Comparison of ENCODE assay signal across 13 cellular contexts in genomic region chr7:28615091-28615490, GRCh38.
DNase-seq lines count a peak whose midpoint lies in the region; ATAC-seq and TF ChIP-seq lines count a peak whose summit lies in the region.
"Had no signal": no experiment of that assay in that cellular context is flagged by ENCODE, and none has a peak within 500 bp of the region (broad histone marks: within the 10 kb centered on the region; RNA-seq: fewer than 3 reads in every experiment).

No MANE protein-coding gene starts in this region.

- ATAC-seq in upper lobe of right lung (peak; percentile 39), GM18511 (IDR thresholded peaks at IDR 0.05; ENCODE audit: unreplicated experiment) (no peak)
- no peak for ATAC-seq in stimulated activated naive CD8-positive, alpha-beta T cell treated with anti-CD3 and anti-CD28 coated beads, Interleukin-15, amount 100 ng/mL, for 72 hours
- ATAC-seq: activated naive CD4-positive, alpha-beta T cell treated with anti-CD3 and anti-CD28 coated beads, Interleukin-2, amount 50 U/mL, for 72 hours had no signal

- H3K36me3 ChIP-seq in upper lobe of right lung (no peaks in the 10 kb centered on the region), esophagus squamous epithelium (no peaks in the 10 kb centered on the region)
- H3K36me3 ChIP-seq: thoracic aorta had no signal

- 80 to 84% methylated on average over 2 to 3 of the region's 4 CpGs for WGBS in esophagus squamous epithelium, 2 donors

- no peaks in the 10 kb centered on the region for H3K4me1 Mint-ChIP-seq in stimulated activated naive CD8-positive, alpha-beta T cell treated with anti-CD3 and anti-CD28 coated beads, Interleukin-15, amount 100 ng/mL, for 72 hours

- no peaks in the 10 kb centered on the region for H3K9me3 Mint-ChIP-seq in stimulated activated naive CD8-positive, alpha-beta T cell treated with anti-CD3 and anti-CD28 coated beads, Interleukin-15, amount 100 ng/mL, for 72 hours
- H3K9me3 Mint-ChIP-seq: activated naive CD4-positive, alpha-beta T cell treated with anti-CD3 and anti-CD28 coated beads, Interleukin-2, amount 50 U/mL, for 72 hours had no signal

- no peaks in the 10 kb centered on the region for H3K27me3 ChIP-seq in upper lobe of right lung
- peaks cover 0 to under 1% (median 0%) of the 10 kb centered on the region in 4 donors for H3K27me3 ChIP-seq in esophagus squamous epithelium

- TF ChIP-seq POLR2A in esophagus squamous epithelium (IDR thresholded peaks at IDR 0.05) = no peak

- H3K4me1 ChIP-seq in upper lobe of right lung = no peaks in the 10 kb centered on the region
- peaks cover 0 to 4% (median 0%) of the 10 kb centered on the region in 3 donors for H3K4me1 ChIP-seq in esophagus squamous epithelium

- DNase-seq in NCI-H82 (lab: John Stamatoyannopoulos, UW) = peak; percentile 27
- DNase-seq in NCI-H82 treated with DMSO at 0.1 percent for 48 hours (lab: John Stamatoyannopoulos, UW; ENCODE audit: unreplicated experiment) = no peak
- DNase-seq in NCI-H748 treated with DMSO at 0.1 percent for 48 hours (lab: John Stamatoyannopoulos, UW) = peak; percentile 20
- DNase-seq in foreskin fibroblast = no peak
- no peak for DNase-seq in upper lobe of right lung
- DNase-seq in stimulated activated naive CD8-positive, alpha-beta T cell treated with anti-CD3 and anti-CD28 coated beads, Interleukin-15, amount 100 ng/mL, for 72 hours = no peak
- no peak for DNase-seq in esophagus squamous epithelium (lab: John Stamatoyannopoulos, UW)
- DNase-seq: MV-4-11, occipital lobe, RPMI8226 had no signal

- intact Hi-C loops in upper lobe of right lung (cut with DNase I) = loop anchor here (10.0 kb wide), 1 partner anchor 220 kb away; no protein-coding TSS in a partner anchor
- intact Hi-C loops in esophagus squamous epithelium (cut with DNase I) = no loop called here

- H3K27me3 Mint-ChIP-seq in stimulated activated naive CD8-positive, alpha-beta T cell treated with anti-CD3 and anti-CD28 coated beads, Interleukin-15, amount 100 ng/mL, for 72 hours = no peaks in the 10 kb centered on the region

- H3K27ac ChIP-seq in upper lobe of right lung (no peak overlapping the region), esophagus squamous epithelium (no peak overlapping the region)
- H3K27ac ChIP-seq: thoracic aorta had no signal

- no peak overlapping the region for H3K4me3 ChIP-seq in foreskin fibroblast (ENCODE audit: low read depth in 1 of 2, low read length in 2 of 2)
- no peak overlapping the region for H3K4me3 ChIP-seq in upper lobe of right lung
- no peak overlapping the region for H3K4me3 ChIP-seq in esophagus squamous epithelium
- H3K4me3 ChIP-seq: thoracic aorta had no signal

- H3K4me3 Mint-ChIP-seq in stimulated activated naive CD8-positive, alpha-beta T cell treated with anti-CD3 and anti-CD28 coated beads, Interleukin-15, amount 100 ng/mL, for 72 hours = no peak overlapping the region

- H3K9me3 ChIP-seq in upper lobe of right lung (no peaks in the 10 kb centered on the region), esophagus squamous epithelium (no peaks in the 10 kb centered on the region)
- H3K9me3 ChIP-seq: thoracic aorta had no signal

- no peak overlapping the region for H3K27ac Mint-ChIP-seq in stimulated activated naive CD8-positive, alpha-beta T cell treated with anti-CD3 and anti-CD28 coated beads, Interleukin-15, amount 100 ng/mL, for 72 hours
- H3K27ac Mint-ChIP-seq: activated naive CD4-positive, alpha-beta T cell treated with anti-CD3 and anti-CD28 coated beads, Interleukin-2, amount 50 U/mL, for 72 hours had no signal

- TF ChIP-seq CTCF in foreskin fibroblast (IDR thresholded peaks at IDR 0.05; ENCODE audit: low read depth, low read length) = peak; percentile 8
- TF ChIP-seq CTCF in upper lobe of right lung (IDR thresholded peaks at IDR 0.05) = no peak
- TF ChIP-seq CTCF in esophagus squamous epithelium (IDR thresholded peaks at IDR 0.05) = no peak

Comparison
In these comparisons a context has a peak if more than half of its experiments do, and no peak if none do; other contexts are left out.
1. DNase-seq: peak in NCI-H82 (single experiment) and NCI-H748 treated with DMSO at 0.1 percent for 48 hours (single experiment); none in NCI-H82 treated with DMSO at 0.1 percent for 48 hours (single experiment), foreskin fibroblast (0 of 2), upper lobe of right lung (single experiment), stimulated activated naive CD8-positive, alpha-beta T cell treated with anti-CD3 and anti-CD28 coated beads, Interleukin-15, amount 100 ng/mL, for 72 hours (0 of 2) and esophagus squamous epithelium (single experiment).